1 cellular context compared by ENCODE assay signal in genomic region chr4:6925357-6925836, GRCh38.
TF ChIP-seq lines count a peak whose summit lies in the region.

No MANE protein-coding gene starts in this region.

TF ChIP-seq in K562, 482 proteins besides CTCF, POLR2A, EP300 and RAD21 (continued from another document and continues in another):
- TF ChIP-seq RBM25 (IDR thresholded peaks at IDR 0.05; ENCODE audit: low read depth, low read length, severe bottlenecking) (no peak), ZNF507 (tag; conservative IDR thresholded peaks at IDR 0.05) (no peak), ID3 (CRISPR knock-in tag; IDR thresholded peaks at IDR 0.05) (no peak), ID3 (tag; IDR thresholded peaks at IDR 0.05) (peak; percentile 32; the same call in 1 of the 2 replicates), CBX3 (IDR thresholded peaks at IDR 0.05; ENCODE audit: borderline replicate concordance in 1 of 2, low read length in 2 of 2) (peak in 1 of 2 experiments; percentile 32; a peak in 1 of 3 replicates), ZNF253 (CRISPR knock-in tag; conservative IDR thresholded peaks at IDR 0.05) (no peak), RCOR1 (IDR thresholded peaks at IDR 0.05; ENCODE audit: borderline replicate concordance in 1 of 2, low read depth in 2 of 2, low read length in 2 of 2) (peak in 1 of 2 experiments; percentile 90; a peak in 3 of 4 replicates), OTX1 (CRISPR knock-in tag; IDR thresholded peaks at IDR 0.05) (0 out of 2 replicates have a peak, but pooled peaks have one; percentile 47), BCL6 (CRISPR knock-in tag; IDR thresholded peaks at IDR 0.05) (0 out of 2 replicates have a peak, but pooled peaks have one; percentile 26), ZNF431 (CRISPR knock-in tag; IDR thresholded peaks at IDR 0.05) (no peak), SMAD2 (IDR thresholded peaks at IDR 0.05; ENCODE audit: low read depth, low read length) (no peak), SLC30A9 (CRISPR knock-in tag; IDR thresholded peaks at IDR 0.05) (no peak), ZNF197 (CRISPR knock-in tag; IDR thresholded peaks at IDR 0.05; ENCODE audit: low read depth) (no peak), ZNF24 (IDR thresholded peaks at IDR 0.05) (no peak), DACH1 (IDR thresholded peaks at IDR 0.05; ENCODE audit: partially characterized antibody) (no peak), ETS2 (tag; IDR thresholded peaks at IDR 0.05; ENCODE audit: borderline replicate concordance, poor library complexity, severe bottlenecking) (no peak), HDAC6 (IDR thresholded peaks at IDR 0.05; ENCODE audit: low read depth, low read length) (no peak), XRCC5 (IDR thresholded peaks at IDR 0.05; ENCODE audit: low read depth, low read length) (no peak), ZNF140 (CRISPR knock-in tag; IDR thresholded peaks at IDR 0.05) (no peak), KLF13 (tag; IDR thresholded peaks at IDR 0.05; ENCODE audit: borderline replicate concordance, low read depth) (no peak), RBM39 (optimal IDR thresholded peaks at IDR 0.05; ENCODE audit: low read depth, low read length) (no peak), NCOA2 (IDR thresholded peaks at IDR 0.05; ENCODE audit: partially characterized antibody in 2 of 2) (no peak), KDM2B (CRISPR knock-in tag; IDR thresholded peaks at IDR 0.05) (no peak), ZFP91 (CRISPR knock-in tag; IDR thresholded peaks at IDR 0.05) (no peak), NR2C1 (IDR thresholded peaks at IDR 0.05) (no peak), NR2C1 (tag; IDR thresholded peaks at IDR 0.05) (no peak), CBX5 (IDR thresholded peaks at IDR 0.05; ENCODE audit: borderline replicate concordance, low read depth) (peak; percentile 30; the same call in 1 of the 2 replicates), ZNF609 (CRISPR knock-in tag; IDR thresholded peaks at IDR 0.05; ENCODE audit: borderline replicate concordance) (peak; percentile 82; the same call in 1 of the 2 replicates), ZNF316 (IDR thresholded peaks at IDR 0.05) (peak; percentile 85), TSC22D4 (tag; IDR thresholded peaks at IDR 0.05) (no peak), ZBTB1 (CRISPR knock-in tag; IDR thresholded peaks at IDR 0.05; ENCODE audit: borderline replicate concordance, low read depth) (peak; percentile 97), CHD7 (IDR thresholded peaks at IDR 0.05; ENCODE audit: low read depth, low read length) (no peak), CREBBP (IDR thresholded peaks at IDR 0.05; ENCODE audit: low read depth, low read length) (no peak)
